8 cellular contexts compared by ENCODE assay signal in the genomic region with DNA sequence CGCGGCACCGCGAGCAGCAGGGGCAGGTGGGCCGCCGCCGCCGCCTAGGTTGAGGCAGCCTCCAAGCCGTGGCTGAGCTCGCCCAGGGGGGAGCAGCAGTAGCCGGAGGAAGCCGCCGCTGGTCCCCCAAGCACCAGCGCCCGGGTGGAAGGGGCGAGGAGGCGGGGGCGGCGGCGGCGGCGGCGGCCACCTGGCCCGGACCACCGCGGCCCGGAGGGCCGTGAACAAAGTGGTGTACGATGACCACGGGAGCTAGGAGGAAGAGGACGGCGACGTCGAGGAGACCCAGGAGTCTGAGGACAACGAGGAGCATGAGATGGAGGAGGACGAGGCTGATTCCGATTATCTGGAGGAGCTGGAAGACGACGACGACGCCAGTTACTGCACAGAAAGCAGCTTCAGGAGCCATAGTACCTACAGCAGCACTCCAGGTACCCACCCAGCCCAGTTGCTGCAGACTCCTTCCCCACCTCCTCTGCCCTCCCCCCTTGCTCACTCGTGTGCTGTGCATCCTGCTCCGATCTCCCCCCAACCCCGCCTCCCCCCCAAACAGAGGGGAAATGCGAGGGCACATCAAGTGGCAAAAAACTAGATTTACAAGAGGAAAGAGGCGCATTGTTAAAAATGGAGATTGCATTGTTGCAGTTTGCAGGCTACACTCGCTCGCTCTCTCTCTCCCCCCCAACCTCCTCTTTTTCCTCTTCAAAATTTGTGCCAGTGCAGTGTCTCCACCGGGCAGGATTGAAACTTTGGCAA. TPM values are rescaled to one million over a fixed set of nuclear protein-coding genes. Genes with fewer than 3 reads are reported as not detected.
DNase-seq lines count a peak whose midpoint lies in the region; ATAC-seq and TF ChIP-seq lines count a peak whose summit lies in the region.
"Not testable (repeated sequence)": the region's sequence is repeated elsewhere in the genome, so short reads cannot be mapped to it uniquely, and the experiment has no call there.

No MANE protein-coding gene starts in this region.

- peak; percentile 36 for ATAC-seq in RWPE2 (ENCODE audit: low read depth)

- not testable (repeated sequence) for H3K9me3 Mint-ChIP-seq in glutamatergic neuron (ENCODE audit: unreplicated experiment); nephron progenitor cell; type B pancreatic cell

- in situ Hi-C loops in HAP-1 (cut with MboI; ENCODE audit: low sequenced_read_pairs): not testable (repeated sequence)

- 0 to 4% (median 1%) methylated on average over 6 to 49 of the region's 49 CpGs for WGBS in adrenal gland, 4 donors

- H3K27me3 ChIP-seq in HAP-1 (ENCODE audit: low read depth); RWPE2 (ENCODE audit: insufficient read depth, poor library complexity, severe bottlenecking); adrenal gland: not testable (repeated sequence)

- H3K27ac ChIP-seq in RWPE2 (ENCODE audit: poor library complexity, severe bottlenecking) (peak overlapping the region; percentile 7), adrenal gland (peak overlapping the region in 3 of 5 donors; percentile 74 to 94 (median 85))

- TF ChIP-seq CTCF in GM12865 (IDR thresholded peaks at IDR 0.05; ENCODE audit: insufficient read depth, low read depth, low read length, missing control alignments); RWPE2 (IDR thresholded peaks at IDR 0.05; ENCODE audit: poor library complexity, severe bottlenecking); adrenal gland (IDR thresholded peaks at IDR 0.05); glutamatergic neuron (IDR thresholded peaks at IDR 0.05; ENCODE audit: partially characterized antibody, unreplicated experiment); nephron progenitor cell (IDR thresholded peaks at IDR 0.05); type B pancreatic cell (conservative IDR thresholded peaks at IDR 0.05): not testable (repeated sequence)

- H3K27ac Mint-ChIP-seq in glutamatergic neuron (ENCODE audit: unreplicated experiment) (peak overlapping the region; percentile 71), nephron progenitor cell (peak overlapping the region; percentile 39), type B pancreatic cell (peak overlapping the region; percentile 82)

- not testable (repeated sequence) for H3K27me3 Mint-ChIP-seq in glutamatergic neuron (ENCODE audit: unreplicated experiment)
- H3K27me3 Mint-ChIP-seq in nephron progenitor cell (ENCODE audit: low read depth, poor library complexity) (peaks cover 44% of the 10 kb centered on the region), type B pancreatic cell (peaks cover 26% of the 10 kb centered on the region)

- H3K4me1 ChIP-seq in HAP-1; RWPE2 (ENCODE audit: insufficient read depth, poor library complexity, severe bottlenecking); adrenal gland (replicated peaks in 1 of 2): not testable (repeated sequence)

- not testable (repeated sequence) for H3K9me3 ChIP-seq in HAP-1; RWPE2 (ENCODE audit: severe bottlenecking); adrenal gland (replicated peaks in 1 of 3)

- H3K36me3 Mint-ChIP-seq in glutamatergic neuron (ENCODE audit: unreplicated experiment): not testable (repeated sequence)
- peaks cover 26% of the 10 kb centered on the region for H3K36me3 Mint-ChIP-seq in nephron progenitor cell (ENCODE audit: low read depth)
- H3K36me3 Mint-ChIP-seq in type B pancreatic cell: peaks cover 11% of the 10 kb centered on the region

- intact Hi-C loops in adrenal gland (cut with DNase I): not testable (repeated sequence)

- H3K4me3 Mint-ChIP-seq in glutamatergic neuron (ENCODE audit: unreplicated experiment) (peak overlapping the region; percentile 92), nephron progenitor cell (peak overlapping the region; percentile 91), type B pancreatic cell (peak overlapping the region; percentile 94)

- H3K4me3 ChIP-seq in GM12865 (ENCODE audit: low read depth, low read length) (peak overlapping the region; percentile 71), HAP-1 (peak overlapping the region; percentile 88), RWPE2 (ENCODE audit: severe bottlenecking) (peak overlapping the region; percentile 85), adrenal gland (peak overlapping the region; percentile 25 to 97 (median 54))

- H3K36me3 ChIP-seq in HAP-1 (replicated peaks); RWPE2 (ENCODE audit: low read depth); adrenal gland (replicated peaks in 1 of 2): not testable (repeated sequence)

- not testable (repeated sequence) for TF ChIP-seq POLR2A in adrenal gland (IDR thresholded peaks at IDR 0.05)

- DNase-seq in GM12865 (ENCODE audit: low read depth); RWPE2 (ENCODE audit: low spot score); glutamatergic neuron; nephron progenitor cell; type B pancreatic cell (ENCODE audit: extremely low spot score, unreplicated experiment): not testable (repeated sequence)
- DNase-seq in HAP-1 (ENCODE audit: low spot score in 2 of 2) (peak; percentile 19 to 51), HuH-7 (ENCODE audit: low spot score) (peak; percentile 57), adrenal gland (peak in 2 of 7 donors; percentile 27 to 33)

- not testable (repeated sequence) for H3K4me1 Mint-ChIP-seq in glutamatergic neuron (ENCODE audit: low read depth, unreplicated experiment); type B pancreatic cell (ENCODE audit: unreplicated experiment)
- peaks cover 20% of the 10 kb centered on the region for H3K4me1 Mint-ChIP-seq in nephron progenitor cell

RNA-seq across cellular contexts. Expression of gene AMZ2, which starts 41.9 kb away (rescaled TPM):
- total RNA-seq in adrenal gland (100 to 1,000 TPM in 1 of 8 donors, 10 to 100 TPM in 7; 55.5 to 113 (median 72.6) TPM), glutamatergic neuron (ENCODE audit: unreplicated experiment) (68.5 TPM), type B pancreatic cell (ENCODE audit: low replicate concordance) (68.8 and 75.6 TPM in 2 replicates)
- 100 to 1,000 TPM in 2 of 3 donors, 10 to 100 TPM in 1; 82.6 to 135 (median 135) TPM for polyA plus RNA-seq in adrenal gland
